Comparison of ENCODE assay signal across 10 cellular contexts in genomic region chr12:64082866-64083268, GRCh38.
DNase-seq lines count a peak whose midpoint lies in the region; ATAC-seq and TF ChIP-seq lines count a peak whose summit lies in the region.
"Had no signal": no experiment of that assay in that cellular context is flagged by ENCODE, and none has a peak within 500 bp of the region (broad histone marks: within the 10 kb centered on the region; RNA-seq: fewer than 3 reads in every experiment).

No MANE protein-coding gene starts in this region.

- CTCF ChIA-PET in CD4-positive, alpha-beta T cell (lab: Charles Lee), result no interaction called here

- no peaks in the 10 kb centered on the region for H3K36me3 Mint-ChIP-seq in activated T-cell treated with anti-CD3 and anti-CD28 coated beads, Interleukin-2, amount 50 U/mL, for 4 hours (ENCODE audit: insufficient read depth)
- H3K36me3 Mint-ChIP-seq in CD4-positive, alpha-beta T cell (ENCODE audit: low read depth), result no peaks in the 10 kb centered on the region

- H3K27ac ChIP-seq in VCaP, result peak overlapping the region; percentile 67
- peak overlapping the region; percentile 38 for H3K27ac ChIP-seq in layer of hippocampus (ENCODE audit: low read depth, low read length)
- peak overlapping the region; percentile 81 for H3K27ac ChIP-seq in suprapubic skin
- no peak overlapping the region for H3K27ac ChIP-seq in CD4-positive, alpha-beta T cell (ENCODE audit: low read depth, low read length)

- DNase-seq in NCI-H1105 (lab: John Stamatoyannopoulos, UW) (peak; percentile 40), suprapubic skin (ENCODE audit: low spot score in 2 of 2) (no peak), lower leg skin (ENCODE audit: low spot score in 2 of 2) (no peak), DMS53 treated with DMSO at 0.1 percent for 48 hours (lab: John Stamatoyannopoulos, UW; ENCODE audit: unreplicated experiment) (no peak)
- no peak for DNase-seq in activated T-cell treated with anti-CD3 and anti-CD28 coated beads, Interleukin-2, amount 50 U/mL, for 4 hours
- no peak for DNase-seq in CD4-positive, alpha-beta T cell
- DNase-seq: activated CD4-positive, alpha-beta T cell treated with anti-CD3 and anti-CD28 coated beads, Interleukin-2, amount 50 U/mL, for 1 hour had no signal

- no peaks in the 10 kb centered on the region for H3K27me3 ChIP-seq in layer of hippocampus (ENCODE audit: control insufficient read depth, insufficient read depth, low read length)
- H3K27me3 ChIP-seq in suprapubic skin, result no peaks in the 10 kb centered on the region
- H3K27me3 ChIP-seq in CD4-positive, alpha-beta T cell (ENCODE audit: control insufficient read depth, insufficient read depth, low read length), result no peaks in the 10 kb centered on the region
- H3K27me3 ChIP-seq: MG63 had no signal

- H3K4me3 Mint-ChIP-seq in activated T-cell treated with anti-CD3 and anti-CD28 coated beads, Interleukin-2, amount 50 U/mL, for 4 hours, result no peak overlapping the region
- no peak overlapping the region for H3K4me3 Mint-ChIP-seq in CD4-positive, alpha-beta T cell

- H3K36me3 ChIP-seq in suprapubic skin, result no peaks in the 10 kb centered on the region

- no peaks in the 10 kb centered on the region for H3K4me1 Mint-ChIP-seq in activated T-cell treated with anti-CD3 and anti-CD28 coated beads, Interleukin-2, amount 50 U/mL, for 4 hours (ENCODE audit: low read depth)
- no peaks in the 10 kb centered on the region for H3K4me1 Mint-ChIP-seq in CD4-positive, alpha-beta T cell (ENCODE audit: low read depth)

- H3K27me3 Mint-ChIP-seq in activated T-cell treated with anti-CD3 and anti-CD28 coated beads, Interleukin-2, amount 50 U/mL, for 4 hours (ENCODE audit: low read depth), result peaks cover 2% of the 10 kb centered on the region
- H3K27me3 Mint-ChIP-seq in CD4-positive, alpha-beta T cell, result peaks cover 15% of the 10 kb centered on the region

- no peak for ATAC-seq in activated T-cell treated with anti-CD3 and anti-CD28 coated beads, Interleukin-2, amount 50 U/mL, for 4 hours
- ATAC-seq in CD4-positive, alpha-beta T cell (ENCODE audit: poor library complexity), result no peak

- H3K9me3 ChIP-seq in suprapubic skin, result no peaks in the 10 kb centered on the region
- no peaks in the 10 kb centered on the region for H3K9me3 ChIP-seq in CD4-positive, alpha-beta T cell (ENCODE audit: control insufficient read depth, low read length)
- H3K9me3 ChIP-seq: MG63 had no signal

- intact Hi-C loops in lower leg skin (cut with DNase I; ENCODE audit: low total_unique reads), result no loop called here
- intact Hi-C loops in CD4-positive, alpha-beta T cell (cut with DNase I, micrococcal nuclease), result no loop called here

- TF ChIP-seq CTCF in VCaP (conservative IDR thresholded peaks at IDR 0.05) (no peak), suprapubic skin (IDR thresholded peaks at IDR 0.05) (no peak), lower leg skin (IDR thresholded peaks at IDR 0.05) (no peak)
- no peak for TF ChIP-seq CTCF in CD4-positive, alpha-beta T cell (IDR thresholded peaks at IDR 0.05)

- peak overlapping the region; percentile 16 for H3K4me3 ChIP-seq in suprapubic skin
- H3K4me3 ChIP-seq in lower leg skin (ENCODE audit: low read depth, poor library complexity, severe bottlenecking), result no peak overlapping the region
- H3K4me3 ChIP-seq: MG63 had no signal

- TF ChIP-seq POLR2A in suprapubic skin (IDR thresholded peaks at IDR 0.05), result no peak
- no peak for TF ChIP-seq POLR2A in lower leg skin (IDR thresholded peaks at IDR 0.05)

- peaks cover 73% of the 10 kb centered on the region for H3K4me1 ChIP-seq in suprapubic skin

- WGBS in suprapubic skin, result 38% methylated on average over 1 of the region's 1 CpG
- WGBS in lower leg skin, 2 donors, result 50 to 58% methylated on average over 1 of the region's 1 CpG

- no peak overlapping the region for H3K27ac Mint-ChIP-seq in CD4-positive, alpha-beta T cell

- POLR2A ChIA-PET in CD4-positive, alpha-beta T cell (lab: Charles Lee), result no interaction called here

- no peaks in the 10 kb centered on the region for H3K9me3 Mint-ChIP-seq in activated T-cell treated with anti-CD3 and anti-CD28 coated beads, Interleukin-2, amount 50 U/mL, for 4 hours
- H3K9me3 Mint-ChIP-seq in CD4-positive, alpha-beta T cell, result no peaks in the 10 kb centered on the region

- no peak for TF ChIP-seq EP300 in suprapubic skin (IDR thresholded peaks at IDR 0.05)
